ENCODE assay signal across 11 cellular contexts in the genomic region with DNA sequence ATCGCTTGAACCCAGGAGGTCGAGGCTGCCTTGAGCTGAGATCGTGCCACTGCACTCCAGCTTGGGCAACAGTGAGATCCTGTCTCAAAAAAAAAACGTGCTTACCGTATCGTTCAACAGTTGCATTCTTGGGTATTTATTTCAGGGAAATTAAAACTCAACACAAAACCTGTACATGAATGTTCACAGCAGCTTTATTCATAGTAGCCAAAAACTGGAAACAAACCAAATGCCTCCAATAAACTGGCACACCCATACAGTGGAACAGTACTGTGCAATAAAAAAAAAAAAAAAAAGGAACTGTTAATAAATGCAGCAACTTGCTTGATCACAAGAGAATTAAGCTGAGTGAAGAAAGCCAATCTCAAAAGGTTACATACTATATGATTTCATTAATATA. TPM values are rescaled to one million over a fixed set of nuclear protein-coding genes. Genes with fewer than 3 reads are reported as not detected.
DNase-seq lines count a peak whose midpoint lies in the region; ATAC-seq and TF ChIP-seq lines count a peak whose summit lies in the region.
"Had no signal": no experiment of that assay in that cellular context is flagged by ENCODE, and none has a peak within 500 bp of the region (broad histone marks: within the 10 kb centered on the region; RNA-seq: fewer than 3 reads in every experiment).

No MANE protein-coding gene starts in this region.

- peaks cover 100% of the 10 kb centered on the region in 11 experiments for H4K20me1 ChIP-seq in BLaER1 treated with 17β-estradiol and CSF1 and Interleukin-3, amounts not matched to agents 10 nM and 100 nM

- TF ChIP-seq CTCF in HEK293 (tag by site-specific recombination; IDR thresholded peaks at IDR 0.05) (no peak), coronary artery (IDR thresholded peaks at IDR 0.05) (no peak), thyroid gland (IDR thresholded peaks at IDR 0.05) (no peak)

- no peak overlapping the region for H3K4me3 ChIP-seq in BLaER1 treated with 17β-estradiol and CSF1 and Interleukin-3, amounts not matched to agents 10 nM and 100 nM
- H3K4me3 ChIP-seq in HEK293 (ENCODE audit: low read depth, low read length) (no peak overlapping the region), coronary artery (peak overlapping the region; percentile 25), thyroid gland (replicated peaks in 1 of 3) (no peak overlapping the region)
- peak overlapping the region; percentile 9 for H3K4me3 ChIP-seq in naive thymus-derived CD4-positive, alpha-beta T cell (ENCODE audit: low read length)

- CTCF ChIA-PET in HEK293 (lab: Yijun Ruan, JAX) = interaction anchor here (0.7 kb wide), 1 partner anchor 815 kb away, joined by 4 read pairs; no protein-coding TSS in a partner anchor
- CTCF ChIA-PET in naive thymus-derived CD4-positive, alpha-beta T cell (lab: Charles Lee) = interaction anchor here (0.7 to 1.1 kb wide), 2 partner anchors 17 to 56 kb away, joined by 3 to 4 read pairs; no protein-coding TSS in a partner anchor

- peaks cover 0 to 22% (median 5%) of the 10 kb centered on the region in 5 donors for H3K36me3 Mint-ChIP-seq in naive thymus-derived CD4-positive, alpha-beta T cell

- H3K9me3 Mint-ChIP-seq in naive thymus-derived CD4-positive, alpha-beta T cell = no peaks in the 10 kb centered on the region

- H3K27me3 ChIP-seq in BLaER1 treated with 17β-estradiol and CSF1 and Interleukin-3, amounts not matched to agents 10 nM and 100 nM = no peaks in the 10 kb centered on the region
- no peaks in the 10 kb centered on the region for H3K27me3 ChIP-seq in naive thymus-derived CD4-positive, alpha-beta T cell (ENCODE audit: control insufficient read depth in 2 of 2, insufficient read depth in 2 of 2, low read length in 2 of 2)
- H3K27me3 ChIP-seq in thyroid gland = no peaks in the 10 kb centered on the region

- DNase-seq in coronary artery (ENCODE audit: low spot score) (no peak), thyroid gland (no peak)
- no peak for DNase-seq in naive thymus-derived CD4-positive, alpha-beta T cell
- DNase-seq: DMS53; NCI-H2081; stimulated activated CD4-positive, alpha-beta T cell treated with anti-CD3 and anti-CD28 coated beads, Interleukin-2, amount 100 ng/mL, for 24 hours had no signal

- WGBS in thyroid gland, 2 donors = 48 to 69% methylated on average over 6 of the region's 6 CpGs

- no peaks in the 10 kb centered on the region for H3K9me3 ChIP-seq in BLaER1 treated with 17β-estradiol and CSF1 and Interleukin-3, amounts not matched to agents 10 nM and 100 nM (replicated peaks in 1 of 11)
- H3K9me3 ChIP-seq in HEK293 (ENCODE audit: control insufficient read depth, insufficient read depth, low read depth, low read length) (no peaks in the 10 kb centered on the region), thyroid gland (no peaks in the 10 kb centered on the region)
- no peaks in the 10 kb centered on the region for H3K9me3 ChIP-seq in naive thymus-derived CD4-positive, alpha-beta T cell (ENCODE audit: control insufficient read depth in 2 of 3, low read length in 3 of 3)

- H3K27me3 Mint-ChIP-seq in naive thymus-derived CD4-positive, alpha-beta T cell = no peaks in the 10 kb centered on the region

- H3K9ac ChIP-seq in BLaER1 treated with 17β-estradiol and CSF1 and Interleukin-3, amounts not matched to agents 10 nM and 100 nM = peak overlapping the region in 3 of 11 experiments; percentile 12 to 27 (median 16); a peak in 3 of 22 replicates

- intact Hi-C loops in naive thymus-derived CD4-positive, alpha-beta T cell (cut with micrococcal nuclease) = no loop called here
- intact Hi-C loops in thyroid gland (cut with DNase I) = no loop called here

- no peak for TF ChIP-seq POLR2A in thyroid gland (IDR thresholded peaks at IDR 0.05)

- peak; percentile 36 for ATAC-seq in naive thymus-derived CD4-positive, alpha-beta T cell
- ATAC-seq in HG03460 (IDR thresholded peaks at IDR 0.05; ENCODE audit: unreplicated experiment) (no peak), HG02938 (IDR thresholded peaks at IDR 0.05; ENCODE audit: unreplicated experiment) (no peak), GM21381 (IDR thresholded peaks at IDR 0.05; ENCODE audit: unreplicated experiment) (no peak)

- H3K4me2 ChIP-seq in BLaER1 treated with 17β-estradiol and CSF1 and Interleukin-3, amounts not matched to agents 10 nM and 100 nM = peak overlapping the region; percentile 35 to 96 (median 56); a peak in 20 of 22 replicates

- no peak overlapping the region for H3K27ac ChIP-seq in BLaER1 treated with 17β-estradiol and CSF1 and Interleukin-3, amounts not matched to agents 10 nM and 100 nM
- no peak overlapping the region for H3K27ac ChIP-seq in HEK293 (ENCODE audit: extremely low read depth, low read depth, low read length)
- no peak overlapping the region for H3K27ac ChIP-seq in coronary artery
- no peak overlapping the region for H3K27ac ChIP-seq in naive thymus-derived CD4-positive, alpha-beta T cell (ENCODE audit: low read depth, low read length)
- no peak overlapping the region for H3K27ac ChIP-seq in thyroid gland

- peak overlapping the region in 7 of 9 donors; percentile 10 to 71 (median 65) for H3K27ac Mint-ChIP-seq in naive thymus-derived CD4-positive, alpha-beta T cell

- peaks cover 46 to 100% (median 91%) of the 10 kb centered on the region in 11 experiments for H3K36me3 ChIP-seq in BLaER1 treated with 17β-estradiol and CSF1 and Interleukin-3, amounts not matched to agents 10 nM and 100 nM
- peaks cover 3 to 32% of the 10 kb centered on the region in 2 experiments; a peak in 2 of 3 replicates for H3K36me3 ChIP-seq in HEK293 (ENCODE audit: control insufficient read depth in 2 of 2, insufficient read depth in 1 of 2, low read length in 2 of 2)
- H3K36me3 ChIP-seq in naive thymus-derived CD4-positive, alpha-beta T cell (ENCODE audit: control insufficient read depth in 2 of 3, insufficient read depth in 3 of 3, low read length in 3 of 3) = peaks cover 0 to 14% (median 0%) of the 10 kb centered on the region in 3 experiments
- H3K36me3 ChIP-seq in thyroid gland = no peaks in the 10 kb centered on the region

- peaks cover 32 to 83% (median 52%) of the 10 kb centered on the region in 7 donors for H3K4me1 Mint-ChIP-seq in naive thymus-derived CD4-positive, alpha-beta T cell

- peaks cover 67 to 100% (median 89%) of the 10 kb centered on the region in 10 experiments for H3K4me1 ChIP-seq in BLaER1 treated with 17β-estradiol and CSF1 and Interleukin-3, amounts not matched to agents 10 nM and 100 nM
- H3K4me1 ChIP-seq in HEK293 (ENCODE audit: control insufficient read depth, insufficient read depth, low read length) (peaks cover 16% of the 10 kb centered on the region; the same call in 1 of the 2 replicates), thyroid gland (peaks cover 49 to 71% of the 10 kb centered on the region in 2 donors)
- peaks cover 31 to 38% of the 10 kb centered on the region in 2 donors for H3K4me1 ChIP-seq in naive thymus-derived CD4-positive, alpha-beta T cell (ENCODE audit: control insufficient read depth in 2 of 2, insufficient read depth in 2 of 2, low read length in 2 of 2)

- POLR2A ChIA-PET in HEK293 (lab: Yijun Ruan, JAX) = interaction anchor here (0.6 kb wide), 1 partner anchor 42 kb away, joined by 5 read pairs; no protein-coding TSS in a partner anchor
- POLR2A ChIA-PET in naive thymus-derived CD4-positive, alpha-beta T cell (lab: Charles Lee) = interaction anchor here (0.6 to 0.7 kb wide), 3 partner anchors 14 to 52 kb away, joined by 3 read pairs; no protein-coding TSS in a partner anchor

- peak overlapping the region; percentile 6 to 68 (median 52) for H3K4me3 Mint-ChIP-seq in naive thymus-derived CD4-positive, alpha-beta T cell

TF ChIP-seq in HEK293, 187 proteins besides CTCF, POLR2A, EP300 and RAD21 (continues in another document):
- TF ChIP-seq, protein P1, sequence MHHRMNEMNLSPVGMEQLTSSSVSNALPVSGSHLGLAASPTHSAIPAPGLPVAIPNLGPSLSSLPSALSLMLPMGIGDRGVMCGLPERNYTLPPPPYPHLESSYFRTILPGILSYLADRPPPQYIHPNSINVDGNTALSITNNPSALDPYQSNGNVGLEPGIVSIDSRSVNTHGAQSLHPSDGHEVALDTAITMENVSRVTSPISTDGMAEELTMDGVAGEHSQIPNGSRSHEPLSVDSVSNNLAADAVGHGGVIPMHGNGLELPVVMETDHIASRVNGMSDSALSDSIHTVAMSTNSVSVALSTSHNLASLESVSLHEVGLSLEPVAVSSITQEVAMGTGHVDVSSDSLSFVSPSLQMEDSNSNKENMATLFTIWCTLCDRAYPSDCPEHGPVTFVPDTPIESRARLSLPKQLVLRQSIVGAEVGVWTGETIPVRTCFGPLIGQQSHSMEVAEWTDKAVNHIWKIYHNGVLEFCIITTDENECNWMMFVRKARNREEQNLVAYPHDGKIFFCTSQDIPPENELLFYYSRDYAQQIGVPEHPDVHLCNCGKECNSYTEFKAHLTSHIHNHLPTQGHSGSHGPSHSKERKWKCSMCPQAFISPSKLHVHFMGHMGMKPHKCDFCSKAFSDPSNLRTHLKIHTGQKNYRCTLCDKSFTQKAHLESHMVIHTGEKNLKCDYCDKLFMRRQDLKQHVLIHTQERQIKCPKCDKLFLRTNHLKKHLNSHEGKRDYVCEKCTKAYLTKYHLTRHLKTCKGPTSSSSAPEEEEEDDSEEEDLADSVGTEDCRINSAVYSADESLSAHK (tag by site-specific recombination; IDR thresholded peaks at IDR 0.05) = no peak
- TF ChIP-seq ZNF670 (tag by site-specific recombination; IDR thresholded peaks at IDR 0.05; ENCODE audit: low read depth) = no peak
- TF ChIP-seq SCRT1 (tag by site-specific recombination; IDR thresholded peaks at IDR 0.05; ENCODE audit: borderline replicate concordance) = peak; percentile 20; the same call in 1 of the 2 replicates

RNA-seq across cellular contexts. Expression of gene KHDRBS1, which starts 6.7 kb away (rescaled TPM):
- 100 to 1,000 TPM in 3 of 5 experiments, 10 to 100 TPM in 2; 89.2 to 162 (median 125) TPM for total RNA-seq in naive thymus-derived CD4-positive, alpha-beta T cell
- polyA plus RNA-seq in naive thymus-derived CD4-positive, alpha-beta T cell = 100 to 1,000 TPM; 108 to 116 TPM
- total RNA-seq in thyroid gland = 100 to 1,000 TPM in 1 of 4 donors, 10 to 100 TPM in 3; 71.9 to 107 (median 82.5) TPM

RNA-seq across cellular contexts. Expression of gene TMEM39B, which starts 52.4 kb away (rescaled TPM):
- 10 to 100 TPM; 11.4 to 35.9 (median 26.4) TPM for total RNA-seq in naive thymus-derived CD4-positive, alpha-beta T cell
- polyA plus RNA-seq in naive thymus-derived CD4-positive, alpha-beta T cell = 1 to 10 TPM; 2.7 to 4.9 TPM
- total RNA-seq in thyroid gland = 10 to 100 TPM in 2 of 4 donors, 1 to 10 TPM in 2; 7.6 to 12.8 (median 9.6) TPM

Comparison
In these comparisons a context has a peak if more than half of its experiments do, and no peak if none do; other contexts are left out.
1. H3K4me3 ChIP-seq: peak in coronary artery (single experiment) and naive thymus-derived CD4-positive, alpha-beta T cell (single experiment); none in BLaER1 treated with 17β-estradiol and CSF1 and Interleukin-3, amounts not matched to agents 10 nM and 100 nM (0 of 10), HEK293 (single experiment) and thyroid gland (0 of 3).